Comparison of ENCODE assay signal across 1 cellular context in the genomic region with DNA sequence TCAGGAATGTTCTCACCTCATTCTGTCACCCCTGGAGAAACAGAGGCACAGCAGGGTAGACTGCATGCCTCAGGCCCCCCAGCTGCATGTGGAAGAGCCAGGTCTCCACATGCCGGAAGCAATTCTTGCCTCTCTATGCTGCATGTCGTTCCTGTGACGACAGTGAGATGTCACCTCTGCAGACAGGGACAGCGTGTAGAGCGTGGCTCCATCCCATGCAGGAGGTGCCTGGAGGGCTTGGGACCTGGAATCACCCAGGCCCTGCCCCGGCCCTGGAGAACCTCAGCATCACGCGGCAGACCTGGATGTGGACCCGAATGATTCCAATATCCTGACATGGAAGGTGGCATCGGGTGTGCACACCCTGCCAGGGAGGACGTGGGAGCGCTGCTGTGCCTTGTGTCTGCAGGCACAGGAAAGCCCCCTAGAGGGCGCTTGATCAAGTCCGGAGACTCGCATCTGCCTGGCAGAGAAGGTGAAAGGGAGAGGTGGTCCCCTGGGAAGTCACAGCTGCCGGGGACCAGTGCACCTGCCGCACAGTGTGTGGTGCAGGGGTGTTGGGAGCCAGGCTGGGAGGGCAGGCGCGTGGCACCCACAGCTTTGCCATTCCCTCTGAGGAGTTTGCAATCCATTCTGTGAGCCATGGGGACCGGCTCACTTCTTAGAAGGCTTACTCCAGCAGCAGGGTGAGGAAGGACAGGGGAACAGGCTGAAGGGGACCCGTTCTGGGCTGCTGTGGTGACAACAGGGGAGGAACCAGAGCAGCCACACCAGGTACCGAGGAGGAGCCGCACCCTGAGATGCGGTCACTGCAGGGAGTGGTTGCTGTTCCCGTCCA.
A peak's percentile ranks its signal among the peaks of the same experiment; 100 is the strongest.
TF ChIP-seq lines count a peak whose summit lies in the region.

No MANE protein-coding gene starts in this region.

TF ChIP-seq in HepG2, 621 proteins besides CTCF, POLR2A, EP300 and RAD21 (continued from another document):
- TF ChIP-seq GLMP (CRISPR knock-in tag; IDR thresholded peaks at IDR 0.05; ENCODE audit: borderline replicate concordance) (no peak), ZNF639 (CRISPR knock-in tag; conservative IDR thresholded peaks at IDR 0.05) (no peak), SALL1 (CRISPR knock-in tag; IDR thresholded peaks at IDR 0.05) (0 out of 2 replicates have a peak, but pooled peaks have one; percentile 30), ZNF263 (CRISPR knock-in tag; IDR thresholded peaks at IDR 0.05) (peak; percentile 63; the same call in 1 of the 2 replicates), ZUFSP (CRISPR knock-in tag; IDR thresholded peaks at IDR 0.05; ENCODE audit: borderline replicate concordance) (no peak), KAT8 (CRISPR knock-in tag; IDR thresholded peaks at IDR 0.05) (no peak)
- TF ChIP-seq, protein P1, sequence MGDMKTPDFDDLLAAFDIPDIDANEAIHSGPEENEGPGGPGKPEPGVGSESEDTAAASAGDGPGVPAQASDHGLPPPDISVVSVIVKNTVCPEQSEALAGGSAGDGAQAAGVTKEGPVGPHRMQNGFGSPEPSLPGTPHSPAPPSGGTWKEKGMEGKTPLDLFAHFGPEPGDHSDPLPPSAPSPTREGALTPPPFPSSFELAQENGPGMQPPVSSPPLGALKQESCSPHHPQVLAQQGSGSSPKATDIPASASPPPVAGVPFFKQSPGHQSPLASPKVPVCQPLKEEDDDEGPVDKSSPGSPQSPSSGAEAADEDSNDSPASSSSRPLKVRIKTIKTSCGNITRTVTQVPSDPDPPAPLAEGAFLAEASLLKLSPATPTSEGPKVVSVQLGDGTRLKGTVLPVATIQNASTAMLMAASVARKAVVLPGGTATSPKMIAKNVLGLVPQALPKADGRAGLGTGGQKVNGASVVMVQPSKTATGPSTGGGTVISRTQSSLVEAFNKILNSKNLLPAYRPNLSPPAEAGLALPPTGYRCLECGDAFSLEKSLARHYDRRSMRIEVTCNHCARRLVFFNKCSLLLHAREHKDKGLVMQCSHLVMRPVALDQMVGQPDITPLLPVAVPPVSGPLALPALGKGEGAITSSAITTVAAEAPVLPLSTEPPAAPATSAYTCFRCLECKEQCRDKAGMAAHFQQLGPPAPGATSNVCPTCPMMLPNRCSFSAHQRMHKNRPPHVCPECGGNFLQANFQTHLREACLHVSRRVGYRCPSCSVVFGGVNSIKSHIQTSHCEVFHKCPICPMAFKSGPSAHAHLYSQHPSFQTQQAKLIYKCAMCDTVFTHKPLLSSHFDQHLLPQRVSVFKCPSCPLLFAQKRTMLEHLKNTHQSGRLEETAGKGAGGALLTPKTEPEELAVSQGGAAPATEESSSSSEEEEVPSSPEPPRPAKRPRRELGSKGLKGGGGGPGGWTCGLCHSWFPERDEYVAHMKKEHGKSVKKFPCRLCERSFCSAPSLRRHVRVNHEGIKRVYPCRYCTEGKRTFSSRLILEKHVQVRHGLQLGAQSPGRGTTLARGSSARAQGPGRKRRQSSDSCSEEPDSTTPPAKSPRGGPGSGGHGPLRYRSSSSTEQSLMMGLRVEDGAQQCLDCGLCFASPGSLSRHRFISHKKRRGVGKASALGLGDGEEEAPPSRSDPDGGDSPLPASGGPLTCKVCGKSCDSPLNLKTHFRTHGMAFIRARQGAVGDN (CRISPR knock-in tag; IDR thresholded peaks at IDR 0.05) = peak; percentile 32
